ENCODE assay signal across 14 cellular contexts in genomic region chr16:15606521-15607220, GRCh38. TPM values are rescaled to one million over a fixed set of nuclear protein-coding genes. Genes with fewer than 3 reads are reported as not detected.
DNase-seq lines count a peak whose midpoint lies in the region; ATAC-seq lines count a peak whose summit lies in the region.
"Had no signal": no experiment of that assay in that cellular context is flagged by ENCODE, and none has a peak within 500 bp of the region (broad histone marks: within the 10 kb centered on the region; RNA-seq: fewer than 3 reads in every experiment).

No MANE protein-coding gene starts in this region.

- ATAC-seq in left colon (peak; percentile 78), GM21390 (IDR thresholded peaks at IDR 0.05; ENCODE audit: unreplicated experiment) (no peak)
- no peak for ATAC-seq in stimulated activated naive CD8-positive, alpha-beta T cell treated with anti-CD3 and anti-CD28 coated beads, Interleukin-15, amount 100 ng/mL, for 72 hours

- H3K27ac ChIP-seq in mesenchymal stem cell (ENCODE audit: low read length, poor library complexity, severe bottlenecking), result no peak overlapping the region

- peak overlapping the region; percentile 76 for H3K27ac Mint-ChIP-seq in activated naive CD4-positive, alpha-beta T cell treated with anti-CD3 and anti-CD28 coated beads, Interleukin-2, amount 10 ng/mL, durations not matched to agents 7 days and 5 days
- H3K27ac Mint-ChIP-seq in activated T-helper 1 cell treated with anti-CD3 and anti-CD28 coated beads, Interleukin-12 subunit alpha, Interleukin-12 subunit beta, Interleukin-2, Interleukin-4 antibody, amounts not matched to agents 30 ng/mL and 10 ng/mL and 1 ng/mL, durations not matched to agents 14 hours and 24 hours and 36 hours, result peak overlapping the region; percentile 42
- peak overlapping the region; percentile 67 to 79 for H3K27ac Mint-ChIP-seq in stimulated activated naive CD8-positive, alpha-beta T cell treated with anti-CD3 and anti-CD28 coated beads, Interleukin-15, amount 100 ng/mL, for 72 hours
- H3K27ac Mint-ChIP-seq: activated CD4-positive, alpha-beta T cell treated with anti-CD3 and anti-CD28 coated beads, Interleukin-2, amount 10 ng/mL, durations not matched to agents 7 days and 5 days had no signal

- no peak overlapping the region for H4K91ac ChIP-seq in mesenchymal stem cell (ENCODE audit: low read length)

- H3K4me1 ChIP-seq in mesenchymal stem cell (ENCODE audit: control insufficient read depth, insufficient read depth, low read depth, low read length), result peaks cover 5% of the 10 kb centered on the region

- no peak overlapping the region for H2BK120ac ChIP-seq in mesenchymal stem cell (ENCODE audit: low read depth, low read length)

- no peak overlapping the region for H2BK15ac ChIP-seq in mesenchymal stem cell (ENCODE audit: low read depth, poor library complexity, severe bottlenecking)

- H3K4ac ChIP-seq in mesenchymal stem cell (ENCODE audit: low read depth in 1 of 2, low read length in 2 of 2), result no peak overlapping the region

- no peak for DNase-seq in activated naive CD4-positive, alpha-beta T cell treated with anti-CD3 and anti-CD28 coated beads, Interleukin-2, amount 10 ng/mL, durations not matched to agents 7 days and 5 days
- no peak for DNase-seq in activated naive CD4-positive, alpha-beta T cell treated with Interleukin-2 at 50 U/mL for 16 hours
- no peak for DNase-seq in activated T-helper 1 cell treated with anti-CD3 and anti-CD28 coated beads, Interleukin-12 subunit alpha, Interleukin-12 subunit beta, Interleukin-2, Interleukin-4 antibody, amounts not matched to agents 30 ng/mL and 10 ng/mL and 1 ng/mL, durations not matched to agents 14 hours and 24 hours and 36 hours (ENCODE audit: low spot score)
- DNase-seq in left colon, result no peak
- DNase-seq in stimulated activated naive CD8-positive, alpha-beta T cell treated with anti-CD3 and anti-CD28 coated beads, Interleukin-15, amount 100 ng/mL, for 72 hours, result no peak
- no peak for DNase-seq in NCI-H345 (lab: John Stamatoyannopoulos, UW)
- DNase-seq in mesenchymal stem cell, result no peak
- DNase-seq: activated CD4-positive, alpha-beta T cell treated with anti-CD3 and anti-CD28 coated beads, Interleukin-2, amount 10 ng/mL, durations not matched to agents 7 days and 5 days; MM.1S; RPMI8226; sigmoid colon; stimulated activated CD4-positive, alpha-beta T cell treated with anti-CD3 and anti-CD28 coated beads, Interleukin-4, amount 100 ng/mL, for 1 hour had no signal

- no peak overlapping the region for H3K4me2 ChIP-seq in mesenchymal stem cell (ENCODE audit: low read length, poor library complexity, severe bottlenecking)

- no peaks in the 10 kb centered on the region for H3K4me1 Mint-ChIP-seq in activated naive CD4-positive, alpha-beta T cell treated with anti-CD3 and anti-CD28 coated beads, Interleukin-2, amount 10 ng/mL, durations not matched to agents 7 days and 5 days
- H3K4me1 Mint-ChIP-seq in activated T-helper 1 cell treated with anti-CD3 and anti-CD28 coated beads, Interleukin-12 subunit alpha, Interleukin-12 subunit beta, Interleukin-2, Interleukin-4 antibody, amounts not matched to agents 30 ng/mL and 10 ng/mL and 1 ng/mL, durations not matched to agents 14 hours and 24 hours and 36 hours (ENCODE audit: low read depth), result peaks cover 21% of the 10 kb centered on the region
- H3K4me1 Mint-ChIP-seq in stimulated activated naive CD8-positive, alpha-beta T cell treated with anti-CD3 and anti-CD28 coated beads, Interleukin-15, amount 100 ng/mL, for 72 hours, result peaks cover 12% of the 10 kb centered on the region
- H3K4me1 Mint-ChIP-seq: activated CD4-positive, alpha-beta T cell treated with anti-CD3 and anti-CD28 coated beads, Interleukin-2, amount 10 ng/mL, durations not matched to agents 7 days and 5 days had no signal

- no peak overlapping the region for H2BK5ac ChIP-seq in mesenchymal stem cell (ENCODE audit: low read depth, low read length, poor library complexity, severe bottlenecking)

- H3K79me1 ChIP-seq in mesenchymal stem cell (replicated peaks; ENCODE audit: low read length, poor library complexity, severe bottlenecking), result peaks cover 18% of the 10 kb centered on the region

- no peak overlapping the region for H3K14ac ChIP-seq in mesenchymal stem cell (ENCODE audit: low read length in 2 of 2)

- no peak overlapping the region for H3K4me3 ChIP-seq in mesenchymal stem cell (ENCODE audit: insufficient read depth in 1 of 2, low read depth in 1 of 2, low read length in 2 of 2)
- H3K4me3 ChIP-seq: lung, sigmoid colon had no signal

- H3K18ac ChIP-seq in mesenchymal stem cell (ENCODE audit: low read depth in 1 of 2, low read length in 2 of 2), result peak overlapping the region in 1 of 2 experiments; percentile 79

- H2AFZ ChIP-seq in mesenchymal stem cell (ENCODE audit: low read depth, low read length), result no peak overlapping the region

- intact Hi-C loops in activated T-helper 1 cell treated with anti-CD3 and anti-CD28 coated beads, Interleukin-12 subunit alpha, Interleukin-12 subunit beta, Interleukin-2, Interleukin-4 antibody, amounts not matched to agents 30 ng/mL and 10 ng/mL and 1 ng/mL, durations not matched to agents 14 hours and 24 hours and 36 hours (cut with micrococcal nuclease), result no loop called here
- intact Hi-C loops in left colon (cut with DNase I, micrococcal nuclease), result no loop called here

- no peaks in the 10 kb centered on the region for H3K9me3 Mint-ChIP-seq in activated naive CD4-positive, alpha-beta T cell treated with anti-CD3 and anti-CD28 coated beads, Interleukin-2, amount 10 ng/mL, durations not matched to agents 7 days and 5 days
- no peaks in the 10 kb centered on the region for H3K9me3 Mint-ChIP-seq in activated T-helper 1 cell treated with anti-CD3 and anti-CD28 coated beads, Interleukin-12 subunit alpha, Interleukin-12 subunit beta, Interleukin-2, Interleukin-4 antibody, amounts not matched to agents 30 ng/mL and 10 ng/mL and 1 ng/mL, durations not matched to agents 14 hours and 24 hours and 36 hours
- H3K9me3 Mint-ChIP-seq in stimulated activated naive CD8-positive, alpha-beta T cell treated with anti-CD3 and anti-CD28 coated beads, Interleukin-15, amount 100 ng/mL, for 72 hours, result no peaks in the 10 kb centered on the region
- H3K9me3 Mint-ChIP-seq: activated CD4-positive, alpha-beta T cell treated with anti-CD3 and anti-CD28 coated beads, Interleukin-2, amount 10 ng/mL, durations not matched to agents 7 days and 5 days had no signal

- no peak overlapping the region for H3K23ac ChIP-seq in mesenchymal stem cell (ENCODE audit: low read length in 2 of 2)

- H2BK12ac ChIP-seq in mesenchymal stem cell (ENCODE audit: low read length in 2 of 2), result peak overlapping the region in 1 of 2 experiments; percentile 7

- peaks cover 54 to 94% of the 10 kb centered on the region in 2 experiments for H3K36me3 ChIP-seq in mesenchymal stem cell (ENCODE audit: control insufficient read depth in 1 of 2, insufficient read depth in 2 of 2, low read depth in 1 of 2, low read length in 2 of 2)

- H3K36me3 Mint-ChIP-seq in activated naive CD4-positive, alpha-beta T cell treated with anti-CD3 and anti-CD28 coated beads, Interleukin-2, amount 10 ng/mL, durations not matched to agents 7 days and 5 days, result peaks cover 71% of the 10 kb centered on the region
- peaks cover 57% of the 10 kb centered on the region for H3K36me3 Mint-ChIP-seq in activated T-helper 1 cell treated with anti-CD3 and anti-CD28 coated beads, Interleukin-12 subunit alpha, Interleukin-12 subunit beta, Interleukin-2, Interleukin-4 antibody, amounts not matched to agents 30 ng/mL and 10 ng/mL and 1 ng/mL, durations not matched to agents 14 hours and 24 hours and 36 hours (ENCODE audit: low read depth)

- H2AK5ac ChIP-seq in mesenchymal stem cell (ENCODE audit: low read length, severe bottlenecking), result no peak overlapping the region

- H4K8ac ChIP-seq in mesenchymal stem cell (ENCODE audit: low read length), result no peak overlapping the region

- CTCF ChIA-PET in activated naive CD4-positive, alpha-beta T cell treated with anti-CD3 and anti-CD28 coated beads, Interleukin-2, amount 10 ng/mL, durations not matched to agents 7 days and 5 days (lab: Charles Lee), result no interaction called here

- H3K9me3 ChIP-seq in mesenchymal stem cell (ENCODE audit: control insufficient read depth, low read length), result no peaks in the 10 kb centered on the region
- H3K9me3 ChIP-seq: sigmoid colon had no signal

- H3K4me3 Mint-ChIP-seq in activated naive CD4-positive, alpha-beta T cell treated with anti-CD3 and anti-CD28 coated beads, Interleukin-2, amount 10 ng/mL, durations not matched to agents 7 days and 5 days, result no peak overlapping the region
- H3K4me3 Mint-ChIP-seq in activated T-helper 1 cell treated with anti-CD3 and anti-CD28 coated beads, Interleukin-12 subunit alpha, Interleukin-12 subunit beta, Interleukin-2, Interleukin-4 antibody, amounts not matched to agents 30 ng/mL and 10 ng/mL and 1 ng/mL, durations not matched to agents 14 hours and 24 hours and 36 hours, result no peak overlapping the region
- H3K4me3 Mint-ChIP-seq in stimulated activated naive CD8-positive, alpha-beta T cell treated with anti-CD3 and anti-CD28 coated beads, Interleukin-15, amount 100 ng/mL, for 72 hours, result no peak overlapping the region
- H3K4me3 Mint-ChIP-seq: activated CD4-positive, alpha-beta T cell treated with anti-CD3 and anti-CD28 coated beads, Interleukin-2, amount 10 ng/mL, durations not matched to agents 7 days and 5 days had no signal

- 97% methylated on average over 5 of the region's 5 CpGs for WGBS in mesenchymal stem cell

- H3K27me3 ChIP-seq in mesenchymal stem cell (ENCODE audit: control insufficient read depth in 1 of 2, insufficient read depth in 1 of 2, low read length in 2 of 2), result no peaks in the 10 kb centered on the region
- H3K27me3 ChIP-seq: sigmoid colon had no signal

- H3K27me3 Mint-ChIP-seq in activated naive CD4-positive, alpha-beta T cell treated with anti-CD3 and anti-CD28 coated beads, Interleukin-2, amount 10 ng/mL, durations not matched to agents 7 days and 5 days, result no peaks in the 10 kb centered on the region
- no peaks in the 10 kb centered on the region for H3K27me3 Mint-ChIP-seq in activated T-helper 1 cell treated with anti-CD3 and anti-CD28 coated beads, Interleukin-12 subunit alpha, Interleukin-12 subunit beta, Interleukin-2, Interleukin-4 antibody, amounts not matched to agents 30 ng/mL and 10 ng/mL and 1 ng/mL, durations not matched to agents 14 hours and 24 hours and 36 hours (ENCODE audit: insufficient read depth)
- H3K27me3 Mint-ChIP-seq in stimulated activated naive CD8-positive, alpha-beta T cell treated with anti-CD3 and anti-CD28 coated beads, Interleukin-15, amount 100 ng/mL, for 72 hours, result no peaks in the 10 kb centered on the region
- H3K27me3 Mint-ChIP-seq: activated CD4-positive, alpha-beta T cell treated with anti-CD3 and anti-CD28 coated beads, Interleukin-2, amount 10 ng/mL, durations not matched to agents 7 days and 5 days had no signal

- H3K9ac ChIP-seq in mesenchymal stem cell (ENCODE audit: low read length), result no peak overlapping the region

RNA-seq across cellular contexts. Expression of gene MARF1, which starts 36.3 kb away (rescaled TPM):
- 58.8 and 58.9 TPM in 2 replicates for total RNA-seq in activated T-helper 1 cell treated with anti-CD3 and anti-CD28 coated beads, Interleukin-12 subunit alpha, Interleukin-12 subunit beta, Interleukin-2, Interleukin-4 antibody, amounts not matched to agents 30 ng/mL and 10 ng/mL and 1 ng/mL, durations not matched to agents 14 hours and 24 hours and 36 hours
- 10 to 100 TPM; 54.5 to 85.9 TPM for total RNA-seq in left colon
- polyA plus RNA-seq in mesenchymal stem cell (2013, experiment 1 of 2), result 20.0 TPM
- polyA plus RNA-seq in mesenchymal stem cell (2013, experiment 2 of 2), result 16.7 TPM

RNA-seq across cellular contexts. Expression of gene NDE1, which starts 43.4 kb away (rescaled TPM):
- 87.4 and 91.8 TPM in 2 replicates for total RNA-seq in activated T-helper 1 cell treated with anti-CD3 and anti-CD28 coated beads, Interleukin-12 subunit alpha, Interleukin-12 subunit beta, Interleukin-2, Interleukin-4 antibody, amounts not matched to agents 30 ng/mL and 10 ng/mL and 1 ng/mL, durations not matched to agents 14 hours and 24 hours and 36 hours
- total RNA-seq in left colon, result 10 to 100 TPM; 24.8 to 30.9 TPM
- polyA plus RNA-seq in mesenchymal stem cell (2013, experiment 1 of 2), result 23.1 TPM
- 22.8 TPM for polyA plus RNA-seq in mesenchymal stem cell (2013, experiment 2 of 2)
